ENCODE assay signal across 8 cellular contexts in the genomic region with DNA sequence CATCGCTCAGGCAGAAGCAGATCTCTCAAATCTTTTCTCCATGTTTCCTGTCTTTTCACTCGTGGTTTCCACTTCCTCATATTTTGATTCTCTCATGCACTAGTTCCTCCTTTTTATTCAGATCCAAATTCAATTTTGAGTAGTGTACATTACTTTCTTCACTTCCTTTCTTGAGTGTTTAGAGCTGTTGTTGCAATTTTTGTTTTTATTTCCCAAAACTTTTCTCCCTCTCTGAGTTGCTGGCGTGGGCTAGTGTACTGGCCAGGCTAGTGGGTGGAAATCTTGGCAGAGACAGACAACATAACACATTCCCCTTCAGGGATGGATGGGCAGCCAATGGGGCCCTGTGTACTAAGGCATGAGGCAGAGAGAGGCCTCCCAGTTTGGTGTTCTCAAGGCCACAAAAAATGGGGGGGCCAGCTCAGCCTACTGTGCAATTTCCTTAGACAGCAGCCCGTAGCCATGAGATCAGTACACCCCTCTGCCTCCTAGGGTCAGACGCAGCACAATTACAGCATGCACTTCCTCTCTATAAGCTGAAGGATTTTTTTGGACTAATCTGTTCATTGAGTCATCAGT.
DNase-seq lines count a peak whose midpoint lies in the region; ATAC-seq and TF ChIP-seq lines count a peak whose summit lies in the region.
"Had no signal": no experiment of that assay in that cellular context is flagged by ENCODE, and none has a peak within 500 bp of the region (broad histone marks: within the 10 kb centered on the region; RNA-seq: fewer than 3 reads in every experiment).

No MANE protein-coding gene starts in this region.

- H3K4me1 ChIP-seq in mucosa of rectum (ENCODE audit: control insufficient read depth in 2 of 2, insufficient read depth in 2 of 2, low read length in 2 of 2) (no peaks in the 10 kb centered on the region), uterus (peaks cover 0 to 13% of the 10 kb centered on the region in 2 donors)

- H3K9me3 ChIP-seq in mucosa of rectum (ENCODE audit: control insufficient read depth in 2 of 2, low read length in 2 of 2) (no peaks in the 10 kb centered on the region), uterus (no peaks in the 10 kb centered on the region)

- DNase-seq in NOMO-1 treated with DMSO at 0.1 percent for 48 hours (lab: John Stamatoyannopoulos, UW; ENCODE audit: unreplicated experiment) (peak; percentile 95), dorsolateral prefrontal cortex (peak in 8 of 10 donors; percentile 12 to 61 (median 51)), uterus (peak; percentile 69 to 81)
- DNase-seq in stimulated activated CD4-positive, alpha-beta T cell treated with anti-CD3 and anti-CD28 coated beads, Interleukin-2, amount 100 ng/mL, for 48 hours = no peak
- DNase-seq: SHP77 treated with DMSO at 0.1 percent for 48 hours had no signal

- TF ChIP-seq CTCF in dorsolateral prefrontal cortex (IDR thresholded peaks at IDR 0.05 in 54 of 56, conservative IDR thresholded peaks at IDR 0.05 in 2 of 56; ENCODE audit: low read depth in 1 of 56, partially characterized antibody in 56 of 56) (no peak), uterus (IDR thresholded peaks at IDR 0.05) (no peak)

- intact Hi-C loops in dorsolateral prefrontal cortex (cut with DNase I) = no loop called here
- intact Hi-C loops in uterus (cut with DNase I; ENCODE audit: low total_unique reads) = no loop called here

- no peak overlapping the region for H3K9ac ChIP-seq in mucosa of rectum (ENCODE audit: low read depth in 1 of 2, low read length in 2 of 2)

- no peaks in the 10 kb centered on the region for H3K27me3 ChIP-seq in dorsolateral prefrontal cortex
- no peaks in the 10 kb centered on the region for H3K27me3 ChIP-seq in mucosa of rectum (ENCODE audit: control insufficient read depth in 2 of 2, insufficient read depth in 2 of 2, low read length in 2 of 2)
- no peaks in the 10 kb centered on the region for H3K27me3 ChIP-seq in uterus

- peak overlapping the region in 44 of 59 donors; percentile 2 to 76 (median 52) for H3K27ac ChIP-seq in dorsolateral prefrontal cortex
- peak overlapping the region; percentile 33 to 68 for H3K27ac ChIP-seq in mucosa of rectum (ENCODE audit: low read depth in 2 of 2, low read length in 2 of 2)
- peak overlapping the region; percentile 78 to 86 for H3K27ac ChIP-seq in uterus

- H3K36me3 ChIP-seq in mucosa of rectum (ENCODE audit: control insufficient read depth in 2 of 2, insufficient read depth in 2 of 2, low read length in 2 of 2) = no peaks in the 10 kb centered on the region
- H3K36me3 ChIP-seq in uterus = no peaks in the 10 kb centered on the region

- no peak for TF ChIP-seq POLR2A in uterus (IDR thresholded peaks at IDR 0.05)

- H3K4me3 ChIP-seq in dorsolateral prefrontal cortex = no peak overlapping the region
- H3K4me3 ChIP-seq in mucosa of rectum (ENCODE audit: low read length in 2 of 2) = no peak overlapping the region
- no peak overlapping the region for H3K4me3 ChIP-seq in uterus

- ATAC-seq in HG03025 (IDR thresholded peaks at IDR 0.05; ENCODE audit: low FRiP score, unreplicated experiment) (no peak), GM19395 (IDR thresholded peaks at IDR 0.05; ENCODE audit: unreplicated experiment) (no peak)

Comparison
In these comparisons a context has a peak if more than half of its experiments do, and no peak if none do; other contexts are left out.
1. DNase-seq: peak in NOMO-1 treated with DMSO at 0.1 percent for 48 hours (single experiment), dorsolateral prefrontal cortex (8 of 10) and uterus (2 of 2); none in stimulated activated CD4-positive, alpha-beta T cell treated with anti-CD3 and anti-CD28 coated beads, Interleukin-2, amount 100 ng/mL, for 48 hours (0 of 2).
2. Peak in every context shown above with its lines, with median percentiles within 50 percentile points of each other: H3K27ac ChIP-seq.